ENCODE assay signal across 22 cellular contexts in the genomic region with DNA sequence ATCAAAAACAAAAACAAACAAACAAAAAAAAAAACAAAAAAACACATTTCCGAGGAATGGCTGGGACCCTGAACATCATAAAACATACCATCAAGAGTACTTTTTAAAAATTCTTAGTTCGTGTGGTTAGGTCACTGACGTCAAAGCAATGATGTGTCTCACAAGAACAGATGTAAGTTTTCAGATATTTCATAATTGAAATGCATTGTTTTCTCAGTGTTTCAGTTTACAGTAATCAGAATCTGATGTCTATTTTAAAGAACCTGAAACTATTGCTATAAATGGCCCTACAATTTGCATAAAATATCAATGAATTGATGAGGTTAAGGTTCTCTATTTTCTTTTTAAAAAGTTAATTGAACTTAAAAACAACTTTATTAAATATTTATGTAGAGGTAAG.
A peak's percentile ranks its signal among the peaks of the same experiment; 100 is the strongest.
DNase-seq lines count a peak whose midpoint lies in the region; ATAC-seq and TF ChIP-seq lines count a peak whose summit lies in the region.
"Had no signal": no experiment of that assay in that cellular context is flagged by ENCODE, and none has a peak within 500 bp of the region (broad histone marks: within the 10 kb centered on the region; RNA-seq: fewer than 3 reads in every experiment).

No MANE protein-coding gene starts in this region.

- ATAC-seq in GM21360 (IDR thresholded peaks at IDR 0.05; ENCODE audit: unreplicated experiment) (peak; percentile 59), HG03095 (IDR thresholded peaks at IDR 0.05; ENCODE audit: unreplicated experiment) (peak; percentile 47)
- ATAC-seq: left lobe of liver; stimulated activated naive B cell treated with anti-CD40 and anti-IgM and Interleukin-4, amounts not matched to agents 10 μg/mL and 1 μg/mL and 100 μg/mL, for 72 hours had no signal

- no peak overlapping the region for H3K4me3 Mint-ChIP-seq in HFFc6
- H3K4me3 Mint-ChIP-seq: activated naive CD4-positive, alpha-beta T cell treated with anti-CD3 and anti-CD28 coated beads, Interleukin-2, amount 50 U/mL, for 24 hours; CD8-positive, alpha-beta memory T cell; stimulated activated naive B cell treated with anti-CD40 and anti-IgM and Interleukin-4, amounts not matched to agents 10 μg/mL and 1 μg/mL and 100 μg/mL, for 72 hours had no signal

- DNase-seq in ELR (ENCODE audit: low read depth) = peak; percentile 25
- DNase-seq in choroid plexus epithelial cell (ENCODE audit: low read depth) = peak; percentile 38
- DNase-seq in activated CD8-positive, alpha-beta memory T cell treated with anti-CD3 and anti-CD28 coated beads, Interleukin-2, amount 50 U/mL, for 48 hours = no peak
- DNase-seq in stimulated activated CD4-positive, alpha-beta T cell treated with anti-CD3 and anti-CD28 coated beads, Interleukin-4, amount 100 ng/mL, for 1 hour = no peak
- DNase-seq in GM19240 (ENCODE audit: insufficient read length, low spot score) = no peak
- no peak for DNase-seq in HFFc6
- DNase-seq: activated CD4-positive, alpha-beta T cell treated with anti-CD3 and anti-CD28 coated beads for 48 hours; activated T-cell treated with anti-CD3 and anti-CD28 coated beads for 4 hours; brain microvascular endothelial cell; CD8-positive, alpha-beta memory T cell; NCI-H187; NCI-H524; PC-9; stimulated activated naive B cell treated with anti-CD40 and anti-IgM and Interleukin-4, amounts not matched to agents 10 μg/mL and 1 μg/mL and 100 μg/mL, for 72 hours; T1000; transverse colon had no signal

- no peaks in the 10 kb centered on the region for H3K4me1 Mint-ChIP-seq in HFFc6 (ENCODE audit: low read depth)
- H3K4me1 Mint-ChIP-seq: activated naive CD4-positive, alpha-beta T cell treated with anti-CD3 and anti-CD28 coated beads, Interleukin-2, amount 50 U/mL, for 24 hours; CD8-positive, alpha-beta memory T cell; stimulated activated naive B cell treated with anti-CD40 and anti-IgM and Interleukin-4, amounts not matched to agents 10 μg/mL and 1 μg/mL and 100 μg/mL, for 72 hours had no signal

- H3K4me3 ChIP-seq in choroid plexus epithelial cell (ENCODE audit: low read depth, low read length) = no peak overlapping the region
- H3K4me3 ChIP-seq: esophagus muscularis mucosa, PC-9, skin epidermis, transverse colon had no signal

- TF ChIP-seq CTCF in choroid plexus epithelial cell (conservative IDR thresholded peaks at IDR 0.05; ENCODE audit: low read depth, low read length) = no peak
- TF ChIP-seq CTCF in HFFc6 (IDR thresholded peaks at IDR 0.05) = no peak

- no peaks in the 10 kb centered on the region; the same call in 1 of the 2 replicates for H3K27me3 Mint-ChIP-seq in HFFc6 (ENCODE audit: insufficient read depth)
- H3K27me3 Mint-ChIP-seq: activated naive CD4-positive, alpha-beta T cell treated with anti-CD3 and anti-CD28 coated beads, Interleukin-2, amount 50 U/mL, for 24 hours; CD8-positive, alpha-beta memory T cell; stimulated activated naive B cell treated with anti-CD40 and anti-IgM and Interleukin-4, amounts not matched to agents 10 μg/mL and 1 μg/mL and 100 μg/mL, for 72 hours had no signal

- H3K27ac Mint-ChIP-seq in HFFc6 = no peak overlapping the region
- H3K27ac Mint-ChIP-seq: activated naive CD4-positive, alpha-beta T cell treated with anti-CD3 and anti-CD28 coated beads, Interleukin-2, amount 50 U/mL, for 24 hours; CD8-positive, alpha-beta memory T cell; stimulated activated naive B cell treated with anti-CD40 and anti-IgM and Interleukin-4, amounts not matched to agents 10 μg/mL and 1 μg/mL and 100 μg/mL, for 72 hours had no signal

- no peaks in the 10 kb centered on the region for H3K9me3 Mint-ChIP-seq in HFFc6
- H3K9me3 Mint-ChIP-seq: stimulated activated naive B cell treated with anti-CD40 and anti-IgM and Interleukin-4, amounts not matched to agents 10 μg/mL and 1 μg/mL and 100 μg/mL, for 72 hours had no signal

- H3K36me3 Mint-ChIP-seq in HFFc6 (ENCODE audit: low read depth) = no peaks in the 10 kb centered on the region
- H3K36me3 Mint-ChIP-seq: activated naive CD4-positive, alpha-beta T cell treated with anti-CD3 and anti-CD28 coated beads, Interleukin-2, amount 50 U/mL, for 24 hours; CD8-positive, alpha-beta memory T cell; stimulated activated naive B cell treated with anti-CD40 and anti-IgM and Interleukin-4, amounts not matched to agents 10 μg/mL and 1 μg/mL and 100 μg/mL, for 72 hours had no signal

Comparison
In these comparisons a context has a peak if more than half of its experiments do, and no peak if none do; other contexts are left out.
1. DNase-seq: peak in ELR (single experiment) and choroid plexus epithelial cell (single experiment); none in activated CD8-positive, alpha-beta memory T cell treated with anti-CD3 and anti-CD28 coated beads, Interleukin-2, amount 50 U/mL, for 48 hours (single experiment), stimulated activated CD4-positive, alpha-beta T cell treated with anti-CD3 and anti-CD28 coated beads, Interleukin-4, amount 100 ng/mL, for 1 hour (single experiment), GM19240 (single experiment) and HFFc6 (single experiment).